In the genomic region with DNA sequence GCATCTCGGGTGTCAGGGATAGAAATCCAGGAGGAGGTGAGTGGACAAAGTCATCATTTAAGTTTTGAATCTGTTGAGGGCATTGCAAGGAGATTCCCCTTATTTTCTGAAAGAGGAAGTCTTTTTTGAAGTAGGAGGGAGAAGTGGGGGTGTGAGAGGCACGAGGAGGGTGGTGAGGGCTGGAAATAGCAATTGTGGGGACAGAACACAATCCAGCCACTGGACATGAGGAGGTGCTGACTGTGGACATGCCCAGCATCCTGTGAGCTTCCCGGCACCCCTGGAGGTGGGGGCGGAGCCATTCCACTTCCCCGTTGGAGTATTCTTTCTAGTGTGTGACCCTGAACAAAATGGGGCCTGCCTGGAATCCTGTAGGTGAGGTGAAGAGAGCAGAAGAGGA, we compare ENCODE assay signal across 2 cellular contexts.
TF ChIP-seq lines count a peak whose summit lies in the region.

No MANE protein-coding gene starts in this region.

TF ChIP-seq in HepG2, 621 proteins besides CTCF, POLR2A, EP300 and RAD21 (continued from another document and continues in another):
- TF ChIP-seq ZNF407 (CRISPR knock-in tag; IDR thresholded peaks at IDR 0.05; ENCODE audit: not compliant biosample characterization): no peak
- TF ChIP-seq, protein P1, sequence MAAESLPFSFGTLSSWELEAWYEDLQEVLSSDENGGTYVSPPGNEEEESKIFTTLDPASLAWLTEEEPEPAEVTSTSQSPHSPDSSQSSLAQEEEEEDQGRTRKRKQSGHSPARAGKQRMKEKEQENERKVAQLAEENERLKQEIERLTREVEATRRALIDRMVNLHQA (CRISPR knock-in tag; IDR thresholded peaks at IDR 0.05): no peak
- TF ChIP-seq FOSL1 (CRISPR knock-in tag; IDR thresholded peaks at IDR 0.05; ENCODE audit: borderline replicate concordance): no peak
- no peak for TF ChIP-seq ZNF441 (CRISPR knock-in tag; IDR thresholded peaks at IDR 0.05; ENCODE audit: borderline replicate concordance)
- no peak for TF ChIP-seq ZNF790 (CRISPR knock-in tag; IDR thresholded peaks at IDR 0.05; ENCODE audit: borderline replicate concordance)
- no peak for TF ChIP-seq ADNP (CRISPR knock-in tag; IDR thresholded peaks at IDR 0.05)
- no peak for TF ChIP-seq ZKSCAN1 (IDR thresholded peaks at IDR 0.05; ENCODE audit: low read length)
- no peak for TF ChIP-seq IRX3 (CRISPR knock-in tag; IDR thresholded peaks at IDR 0.05; ENCODE audit: borderline replicate concordance, low read depth)
- TF ChIP-seq, protein P2, sequence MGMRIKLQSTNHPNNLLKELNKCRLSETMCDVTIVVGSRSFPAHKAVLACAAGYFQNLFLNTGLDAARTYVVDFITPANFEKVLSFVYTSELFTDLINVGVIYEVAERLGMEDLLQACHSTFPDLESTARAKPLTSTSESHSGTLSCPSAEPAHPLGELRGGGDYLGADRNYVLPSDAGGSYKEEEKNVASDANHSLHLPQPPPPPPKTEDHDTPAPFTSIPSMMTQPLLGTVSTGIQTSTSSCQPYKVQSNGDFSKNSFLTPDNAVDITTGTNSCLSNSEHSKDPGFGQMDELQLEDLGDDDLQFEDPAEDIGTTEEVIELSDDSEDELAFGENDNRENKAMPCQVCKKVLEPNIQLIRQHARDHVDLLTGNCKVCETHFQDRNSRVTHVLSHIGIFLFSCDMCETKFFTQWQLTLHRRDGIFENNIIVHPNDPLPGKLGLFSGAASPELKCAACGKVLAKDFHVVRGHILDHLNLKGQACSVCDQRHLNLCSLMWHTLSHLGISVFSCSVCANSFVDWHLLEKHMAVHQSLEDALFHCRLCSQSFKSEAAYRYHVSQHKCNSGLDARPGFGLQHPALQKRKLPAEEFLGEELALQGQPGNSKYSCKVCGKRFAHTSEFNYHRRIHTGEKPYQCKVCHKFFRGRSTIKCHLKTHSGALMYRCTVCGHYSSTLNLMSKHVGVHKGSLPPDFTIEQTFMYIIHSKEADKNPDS (CRISPR knock-in tag; IDR thresholded peaks at IDR 0.05): no peak
- TF ChIP-seq, protein P3, sequence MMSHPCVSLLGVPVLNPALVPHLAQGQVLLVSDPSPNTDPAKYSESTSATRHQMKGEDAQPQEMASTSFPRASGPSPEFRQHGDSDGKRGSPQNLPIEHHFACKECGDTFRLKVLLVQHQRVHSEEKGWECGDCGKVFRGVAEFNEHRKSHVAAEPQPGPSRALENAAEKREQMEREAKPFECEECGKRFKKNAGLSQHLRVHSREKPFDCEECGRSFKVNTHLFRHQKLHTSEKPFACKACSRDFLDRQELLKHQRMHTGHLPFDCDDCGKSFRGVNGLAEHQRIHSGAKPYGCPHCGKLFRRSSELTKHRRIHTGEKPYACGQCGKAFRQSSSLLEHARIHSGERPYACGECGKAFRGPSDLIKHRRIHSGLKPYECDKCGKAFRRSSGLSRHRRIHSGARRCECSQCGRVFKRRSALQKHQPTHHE (CRISPR knock-in tag; IDR thresholded peaks at IDR 0.05; ENCODE audit: borderline replicate concordance): no peak

TF ChIP-seq in GM12878, 131 proteins besides CTCF, POLR2A, EP300 and RAD21 (continues in another document):
- TF ChIP-seq NKRF (conservative IDR thresholded peaks at IDR 0.05) (no peak), ZZZ3 (IDR thresholded peaks at IDR 0.05; ENCODE audit: control insufficient read depth, insufficient read length, low read depth) (no peak), SUZ12 (IDR thresholded peaks at IDR 0.05; ENCODE audit: unreplicated experiment) (no peak), FOS (IDR thresholded peaks at IDR 0.05; ENCODE audit: borderline replicate concordance, extremely low read depth, insufficient read length) (no peak), POLR2AphosphoS5 (IDR thresholded peaks at IDR 0.05; ENCODE audit: low read length) (no peak), NRF1 (conservative IDR thresholded peaks at IDR 0.05; ENCODE audit: low read depth, low read length) (no peak), NR2F1 (conservative IDR thresholded peaks at IDR 0.05) (no peak), SP1 (IDR thresholded peaks at IDR 0.05; ENCODE audit: low read depth, low read length) (no peak), ZBED1 (IDR thresholded peaks at IDR 0.05; ENCODE audit: borderline replicate concordance) (no peak), RB1 (IDR thresholded peaks at IDR 0.05; ENCODE audit: borderline replicate concordance) (no peak), TARDBP (IDR thresholded peaks at IDR 0.05; ENCODE audit: borderline replicate concordance) (no peak), SIX5 (IDR thresholded peaks at IDR 0.05; ENCODE audit: low read depth, low read length, severe bottlenecking) (no peak), POLR2AphosphoS2 (IDR thresholded peaks at IDR 0.05; ENCODE audit: low read depth, low read length) (no peak), CHD1 (IDR thresholded peaks at IDR 0.05; ENCODE audit: low read depth, low read length) (no peak), TCF3 (IDR thresholded peaks at IDR 0.05; ENCODE audit: borderline replicate concordance, insufficient read depth, low read depth, low read length) (no peak), ZNF384 (IDR thresholded peaks at IDR 0.05; ENCODE audit: borderline replicate concordance, low read depth, low read length) (no peak), FOXK2 (IDR thresholded peaks at IDR 0.05) (no peak), SUPT20H (IDR thresholded peaks at IDR 0.05; ENCODE audit: borderline replicate concordance, control insufficient read depth, low read depth, low read length) (no peak), KAT2A (conservative IDR thresholded peaks at IDR 0.05; ENCODE audit: control insufficient read depth, low read depth, low read length) (no peak), STAT1 (conservative IDR thresholded peaks at IDR 0.05) (no peak), BHLHE40 (IDR thresholded peaks at IDR 0.05; ENCODE audit: borderline replicate concordance in 1 of 2, low read depth in 2 of 2, low read length in 1 of 2) (peak in 1 of 2 experiments; percentile 50; a peak in 1 of 4 replicates), CBX3 (IDR thresholded peaks at IDR 0.05; ENCODE audit: borderline replicate concordance, low read depth) (no peak), STAT3 (IDR thresholded peaks at IDR 0.05; ENCODE audit: low read depth, low read length) (no peak), ASH2L (IDR thresholded peaks at IDR 0.05; ENCODE audit: borderline replicate concordance, low read depth) (no peak), NBN (IDR thresholded peaks at IDR 0.05) (0 out of 2 replicates have a peak, but pooled peaks have one; percentile 48), GATAD2B (conservative IDR thresholded peaks at IDR 0.05; ENCODE audit: low read depth) (no peak), MTA2 (IDR thresholded peaks at IDR 0.05; ENCODE audit: low read depth) (no peak; the same call in 1 of the 2 replicates), JUND (IDR thresholded peaks at IDR 0.05; ENCODE audit: low read depth, low read length) (no peak), ATF7 (IDR thresholded peaks at IDR 0.05; ENCODE audit: low read depth) (no peak), SMAD1 (IDR thresholded peaks at IDR 0.05; ENCODE audit: low read depth, partially characterized antibody) (no peak), NFYA (IDR thresholded peaks at IDR 0.05; ENCODE audit: borderline replicate concordance, low read depth, low read length) (no peak), IKZF1 (conservative IDR thresholded peaks at IDR 0.05) (peak; percentile 57), NR2C1 (IDR thresholded peaks at IDR 0.05) (no peak), CBFB (IDR thresholded peaks at IDR 0.05; ENCODE audit: low read depth) (no peak), RAD51 (IDR thresholded peaks at IDR 0.05) (no peak), ZNF687 (IDR thresholded peaks at IDR 0.05) (peak; percentile 53)
- TF ChIP-seq, protein P4, sequence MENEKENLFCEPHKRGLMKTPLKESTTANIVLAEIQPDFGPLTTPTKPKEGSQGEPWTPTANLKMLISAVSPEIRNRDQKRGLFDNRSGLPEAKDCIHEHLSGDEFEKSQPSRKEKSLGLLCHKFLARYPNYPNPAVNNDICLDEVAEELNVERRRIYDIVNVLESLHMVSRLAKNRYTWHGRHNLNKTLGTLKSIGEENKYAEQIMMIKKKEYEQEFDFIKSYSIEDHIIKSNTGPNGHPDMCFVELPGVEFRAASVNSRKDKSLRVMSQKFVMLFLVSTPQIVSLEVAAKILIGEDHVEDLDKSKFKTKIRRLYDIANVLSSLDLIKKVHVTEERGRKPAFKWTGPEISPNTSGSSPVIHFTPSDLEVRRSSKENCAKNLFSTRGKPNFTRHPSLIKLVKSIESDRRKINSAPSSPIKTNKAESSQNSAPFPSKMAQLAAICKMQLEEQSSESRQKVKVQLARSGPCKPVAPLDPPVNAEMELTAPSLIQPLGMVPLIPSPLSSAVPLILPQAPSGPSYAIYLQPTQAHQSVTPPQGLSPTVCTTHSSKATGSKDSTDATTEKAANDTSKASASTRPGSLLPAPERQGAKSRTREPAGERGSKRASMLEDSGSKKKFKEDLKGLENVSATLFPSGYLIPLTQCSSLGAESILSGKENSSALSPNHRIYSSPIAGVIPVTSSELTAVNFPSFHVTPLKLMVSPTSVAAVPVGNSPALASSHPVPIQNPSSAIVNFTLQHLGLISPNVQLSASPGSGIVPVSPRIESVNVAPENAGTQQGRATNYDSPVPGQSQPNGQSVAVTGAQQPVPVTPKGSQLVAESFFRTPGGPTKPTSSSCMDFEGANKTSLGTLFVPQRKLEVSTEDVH (IDR thresholded peaks at IDR 0.05; ENCODE audit: low read depth, partially characterized antibody): no peak
- TF ChIP-seq, protein P5, sequence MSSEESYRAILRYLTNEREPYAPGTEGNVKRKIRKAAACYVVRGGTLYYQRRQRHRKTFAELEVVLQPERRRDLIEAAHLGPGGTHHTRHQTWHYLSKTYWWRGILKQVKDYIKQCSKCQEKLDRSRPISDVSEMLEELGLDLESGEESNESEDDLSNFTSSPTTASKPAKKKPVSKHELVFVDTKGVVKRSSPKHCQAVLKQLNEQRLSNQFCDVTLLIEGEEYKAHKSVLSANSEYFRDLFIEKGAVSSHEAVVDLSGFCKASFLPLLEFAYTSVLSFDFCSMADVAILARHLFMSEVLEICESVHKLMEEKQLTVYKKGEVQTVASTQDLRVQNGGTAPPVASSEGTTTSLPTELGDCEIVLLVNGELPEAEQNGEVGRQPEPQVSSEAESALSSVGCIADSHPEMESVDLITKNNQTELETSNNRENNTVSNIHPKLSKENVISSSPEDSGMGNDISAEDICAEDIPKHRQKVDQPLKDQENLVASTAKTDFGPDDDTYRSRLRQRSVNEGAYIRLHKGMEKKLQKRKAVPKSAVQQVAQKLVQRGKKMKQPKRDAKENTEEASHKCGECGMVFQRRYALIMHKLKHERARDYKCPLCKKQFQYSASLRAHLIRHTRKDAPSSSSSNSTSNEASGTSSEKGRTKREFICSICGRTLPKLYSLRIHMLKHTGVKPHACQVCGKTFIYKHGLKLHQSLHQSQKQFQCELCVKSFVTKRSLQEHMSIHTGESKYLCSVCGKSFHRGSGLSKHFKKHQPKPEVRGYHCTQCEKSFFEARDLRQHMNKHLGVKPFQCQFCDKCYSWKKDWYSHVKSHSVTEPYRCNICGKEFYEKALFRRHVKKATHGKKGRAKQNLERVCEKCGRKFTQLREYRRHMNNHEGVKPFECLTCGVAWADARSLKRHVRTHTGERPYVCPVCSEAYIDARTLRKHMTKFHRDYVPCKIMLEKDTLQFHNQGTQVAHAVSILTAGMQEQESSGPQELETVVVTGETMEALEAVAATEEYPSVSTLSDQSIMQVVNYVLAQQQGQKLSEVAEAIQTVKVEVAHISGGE (CRISPR knock-in tag; IDR thresholded peaks at IDR 0.05): no peak
- TF ChIP-seq, protein P6, sequence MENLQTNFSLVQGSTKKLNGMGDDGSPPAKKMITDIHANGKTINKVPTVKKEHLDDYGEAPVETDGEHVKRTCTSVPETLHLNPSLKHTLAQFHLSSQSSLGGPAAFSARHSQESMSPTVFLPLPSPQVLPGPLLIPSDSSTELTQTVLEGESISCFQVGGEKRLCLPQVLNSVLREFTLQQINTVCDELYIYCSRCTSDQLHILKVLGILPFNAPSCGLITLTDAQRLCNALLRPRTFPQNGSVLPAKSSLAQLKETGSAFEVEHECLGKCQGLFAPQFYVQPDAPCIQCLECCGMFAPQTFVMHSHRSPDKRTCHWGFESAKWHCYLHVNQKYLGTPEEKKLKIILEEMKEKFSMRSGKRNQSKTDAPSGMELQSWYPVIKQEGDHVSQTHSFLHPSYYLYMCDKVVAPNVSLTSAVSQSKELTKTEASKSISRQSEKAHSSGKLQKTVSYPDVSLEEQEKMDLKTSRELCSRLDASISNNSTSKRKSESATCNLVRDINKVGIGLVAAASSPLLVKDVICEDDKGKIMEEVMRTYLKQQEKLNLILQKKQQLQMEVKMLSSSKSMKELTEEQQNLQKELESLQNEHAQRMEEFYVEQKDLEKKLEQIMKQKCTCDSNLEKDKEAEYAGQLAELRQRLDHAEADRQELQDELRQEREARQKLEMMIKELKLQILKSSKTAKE (IDR thresholded peaks at IDR 0.05; ENCODE audit: low read depth, poor library complexity, severe bottlenecking): no peak
